ENCODE assay signal across 13 cellular contexts in genomic region chr2:240675354-240675753, GRCh38. TPM values are rescaled to one million over a fixed set of nuclear protein-coding genes. Genes with fewer than 3 reads are reported as not detected.
DNase-seq lines count a peak whose midpoint lies in the region; ATAC-seq, FAIRE-seq and TF ChIP-seq lines count a peak whose summit lies in the region.
"Not testable (repeated sequence)": the region's sequence is repeated elsewhere in the genome, so short reads cannot be mapped to it uniquely, and the experiment has no call there.
"Had no signal": no experiment of that assay in that cellular context is flagged by ENCODE, and none has a peak within 500 bp of the region (broad histone marks: within the 10 kb centered on the region; RNA-seq: fewer than 3 reads in every experiment).

No MANE protein-coding gene starts in this region.

- POLR2A ChIA-PET in K562 (lab: Yijun Ruan, JAX): not testable (repeated sequence)

- peak; percentile 88 for FAIRE-seq in K562 (lab: Jason Lieb, UNC)

- not testable (repeated sequence) for H3K4me1 ChIP-seq in GM23338 (ENCODE audit: insufficient read depth); K562 (replicated peaks in 1 of 2; ENCODE audit: control insufficient read depth in 2 of 2, insufficient read depth in 2 of 2, low read length in 2 of 2); foreskin keratinocyte; lung (ENCODE audit: control insufficient read depth in 2 of 2, insufficient read depth in 2 of 2, low read length in 2 of 2)

- in situ Hi-C loops in K562 (cut with MboI): not testable (repeated sequence)

- H3K36me3 ChIP-seq in GM23338 (ENCODE audit: insufficient read depth); K562 (ENCODE audit: control insufficient read depth, insufficient read depth, low read length); lung (ENCODE audit: control insufficient read depth in 2 of 2, insufficient read depth in 2 of 2, low read length in 2 of 2): not testable (repeated sequence)

- not testable (repeated sequence) for H3K9me2 ChIP-seq in GM23338 (ENCODE audit: insufficient read depth)

- H3K4me2 ChIP-seq in GM23338; K562 (ENCODE audit: insufficient read depth, low read length): not testable (repeated sequence)

- not testable (repeated sequence) for TF ChIP-seq CTCF in GM23338 (conservative IDR thresholded peaks at IDR 0.05; ENCODE audit: low read depth in 2 of 2); K562 (IDR thresholded peaks at IDR 0.05 in 2 of 3, conservative IDR thresholded peaks at IDR 0.05 in 1 of 3; ENCODE audit: insufficient read depth in 2 of 3, low read depth in 1 of 3, low read length in 3 of 3); foreskin keratinocyte (conservative IDR thresholded peaks at IDR 0.05); lung (IDR thresholded peaks at IDR 0.05; ENCODE audit: control extremely low read depth, extremely low read depth)

- H4K20me1 ChIP-seq in GM23338 (replicated peaks; ENCODE audit: insufficient read depth); K562 (replicated peaks; ENCODE audit: control insufficient read depth, insufficient read depth, low read length): not testable (repeated sequence)

- TF ChIP-seq POLR2A in K562 (conservative IDR thresholded peaks at IDR 0.05): not testable (repeated sequence)

- H3K9me1 ChIP-seq in K562 (ENCODE audit: control insufficient read depth, insufficient read depth, low read length): not testable (repeated sequence)

- WGBS in K562 (ENCODE audit: insufficient coverage, low coverage, missing lambda C conversion rate): no CpG with 5 or more reads among the region's 23 CpGs
- no CpG with 5 or more reads among the region's 23 CpGs for WGBS in lung, 2 donors

- peak; percentile 32 for ATAC-seq in GM23338
- ATAC-seq in SK-N-SH treated with all-trans-retinoic acid at 6 μM for 48 hours: peak; percentile 87
- ATAC-seq in K562: peak; percentile 79
- peak; percentile 51 for ATAC-seq in foreskin keratinocyte
- peak; percentile 46 for ATAC-seq in left colon
- peak; percentile 42 for ATAC-seq in lung (ENCODE audit: insufficient read depth, low FRiP score)
- ATAC-seq in sciatic nerve: peak; percentile 67

- DNase-seq in GM23338 (ENCODE audit: low spot score); K562 (ENCODE audit: extremely low read depth in 1 of 4, low spot score in 3 of 4); foreskin keratinocyte; left colon; lung (ENCODE audit: low spot score); sciatic nerve (ENCODE audit: low spot score): not testable (repeated sequence)

- H3K27ac Mint-ChIP-seq in GM23338: not testable (repeated sequence)

- BruUV-seq in K562 (replicated peaks; lab: Mats Ljungman, UMichigan): not testable (repeated sequence)

- TF ChIP-seq RAD21 in K562 (CRISPR knock-in tag; conservative IDR thresholded peaks at IDR 0.05 in 1 of 2, IDR thresholded peaks at IDR 0.05 in 1 of 2): not testable (repeated sequence)

- not testable (repeated sequence) for H3K9ac ChIP-seq in K562 (ENCODE audit: insufficient read depth in 1 of 2, low read depth in 2 of 2, low read length in 2 of 2)

- not testable (repeated sequence) for H3K36me3 Mint-ChIP-seq in GM23338 (ENCODE audit: low read depth)

- not testable (repeated sequence) for H3K4me1 Mint-ChIP-seq in GM23338

- not testable (repeated sequence) for H3K9me3 Mint-ChIP-seq in GM23338

- H3K79me2 ChIP-seq in GM23338 (replicated peaks; ENCODE audit: insufficient read depth); K562 (ENCODE audit: control insufficient read depth, insufficient read depth, low read length): not testable (repeated sequence)

- intact Hi-C loops in K562 (cut with micrococcal nuclease); left colon (cut with DNase I, micrococcal nuclease); sciatic nerve (cut with DNase I): not testable (repeated sequence)

- not testable (repeated sequence) for H3K9me3 ChIP-seq in K562 (replicated peaks; ENCODE audit: control insufficient read depth, insufficient read depth, low read depth, low read length); lung (ENCODE audit: control insufficient read depth in 2 of 2, insufficient read depth in 1 of 2, low read length in 1 of 2)

- not testable (repeated sequence) for H3K4me3 Mint-ChIP-seq in GM23338

- H2AFZ ChIP-seq in GM23338; K562 (ENCODE audit: low read depth, low read length): not testable (repeated sequence)

- peaks cover 26% of the 10 kb centered on the region for H3K27me3 ChIP-seq in GM23338 (ENCODE audit: insufficient read depth)
- H3K27me3 ChIP-seq in K562 (ENCODE audit: control insufficient read depth in 2 of 2, insufficient read depth in 2 of 2, low read length in 2 of 2): peaks cover 0 to 14% of the 10 kb centered on the region in 2 experiments; a peak in 4 of 5 replicates
- H3K27me3 ChIP-seq in foreskin keratinocyte: peaks cover 36% of the 10 kb centered on the region
- H3K27me3 ChIP-seq in lung (ENCODE audit: control insufficient read depth, insufficient read depth): not testable (repeated sequence)

- H3K27ac ChIP-seq in GM23338 (ENCODE audit: low read depth); K562 (ENCODE audit: extremely low read depth, low read depth, low read length); foreskin keratinocyte; lung (ENCODE audit: low read depth in 1 of 2, low read length in 1 of 2): not testable (repeated sequence)

- H3K4me3 ChIP-seq in GM23338, K562, lung: not testable (repeated sequence)

- CTCF ChIA-PET in K562 (lab: Yijun Ruan, JAX; ENCODE audit: low intra/inter-chr PET ratio): not testable (repeated sequence)

- peaks cover 29% of the 10 kb centered on the region for H3K27me3 Mint-ChIP-seq in GM23338 (ENCODE audit: insufficient read depth, low read depth, poor library complexity)

- not testable (repeated sequence) for H3F3A ChIP-seq in GM23338 (replicated peaks; ENCODE audit: low read depth)

- not testable (repeated sequence) for TF ChIP-seq EP300 in K562 (IDR thresholded peaks at IDR 0.05; ENCODE audit: low read length)

RNA-seq across cellular contexts. Expression of gene AQP12B, which starts 7.3 kb away (rescaled TPM):
- not detected in 2 replicates for total RNA-seq in GM23338 (2014; rRNA removed; shearing (Covaris generic))
- not detected in 2 replicates for polyA plus RNA-seq in GM23338 (2016; fragmentation: Nextera tagmentation; extraction: Ambion mirVana)
- not detected in 2 replicates for total RNA-seq in K562 (2011; cell fraction: chromatin; rRNA removed; ENCODE audit: low replicate concordance)
- not detected in 2 replicates for total RNA-seq in K562 (2011; cell fraction: nucleolus; rRNA removed)
- total RNA-seq in K562 (2011; cell fraction: nucleoplasm; rRNA removed): not detected in 2 replicates
- total RNA-seq in K562 (2014; rRNA removed): not detected in 2 replicates
- total RNA-seq in K562 (2014; rRNA removed; fragmentation: Illumina TruSeq; extraction: Trizol): not detected in 2 replicates
- total RNA-seq in K562 (2015; rRNA removed; fragmentation: Illumina TruSeq; extraction: Trizol): not detected in 2 replicates
- total RNA-seq in K562 (2021): not detected in 2 replicates
- not detected in 2 replicates for polyA plus RNA-seq in K562 (2011; rRNA removed)
- not detected in 2 replicates for polyA plus RNA-seq in K562 (2011; cell fraction: cytosol; rRNA removed)
- polyA plus RNA-seq in K562 (2011; cell fraction: nucleus; rRNA removed): not detected in 2 replicates
- not detected in 2 replicates for polyA plus RNA-seq in K562 (2012)
- not detected in 2 replicates for polyA plus RNA-seq in K562 (2014; fragmentation: Illumina TruSeq; extraction: Trizol)
- not detected for polyA plus RNA-seq in K562 (2014; fragmentation: Nextera tagmentation; extraction: Ambion mirVana)
- polyA plus RNA-seq in K562 (2014; rRNA removed): not detected in 2 replicates
- polyA minus RNA-seq in K562 (2011; rRNA and poly(A)+ RNA removed): not detected in 2 replicates
- not detected in 2 replicates for polyA minus RNA-seq in K562 (2011; cell fraction: cytosol; rRNA and poly(A)+ RNA removed)
- not detected in 2 replicates for polyA minus RNA-seq in K562 (2011; cell fraction: nucleus; rRNA and poly(A)+ RNA removed)
- total RNA-seq in foreskin keratinocyte: not detected in 2 replicates
- polyA plus RNA-seq in foreskin keratinocyte: not detected in 2 replicates
- 1 to 10 TPM in 1 of 2 donors, under 1 TPM in 1; 0.85 to 2.4 TPM for total RNA-seq in left colon
- total RNA-seq in lung: under 1 TPM in 1 of 2 donors, not detected in 1; 0.15 TPM
- not detected for polyA plus RNA-seq in lung
- total RNA-seq in sciatic nerve: not detected
- total RNA-seq: A673; CD4-positive, alpha-beta memory T cell; Daoy; G401; H4; M059J had no signal
- polyA plus RNA-seq: CD4-positive, alpha-beta memory T cell had no signal

RNA-seq across cellular contexts. Expression of gene AQP12A, which starts 16.3 kb away (rescaled TPM):
- total RNA-seq in GM23338 (2014; rRNA removed; shearing (Covaris generic)): not detected in 2 replicates
- polyA plus RNA-seq in GM23338 (2016; fragmentation: Nextera tagmentation; extraction: Ambion mirVana): not detected in 2 replicates
- total RNA-seq in K562 (2011; cell fraction: chromatin; rRNA removed; ENCODE audit: low replicate concordance): not detected in 2 replicates
- not detected in 2 replicates for total RNA-seq in K562 (2011; cell fraction: nucleolus; rRNA removed)
- total RNA-seq in K562 (2011; cell fraction: nucleoplasm; rRNA removed): not detected in 2 replicates
- not detected in 2 replicates for total RNA-seq in K562 (2014; rRNA removed)
- not detected in 2 replicates for total RNA-seq in K562 (2014; rRNA removed; fragmentation: Illumina TruSeq; extraction: Trizol)
- total RNA-seq in K562 (2015; rRNA removed; fragmentation: Illumina TruSeq; extraction: Trizol): not detected in 2 replicates
- total RNA-seq in K562 (2021): not detected in 2 replicates
- polyA plus RNA-seq in K562 (2011; rRNA removed): not detected in 2 replicates
- polyA plus RNA-seq in K562 (2011; cell fraction: cytosol; rRNA removed): not detected in 2 replicates
- polyA plus RNA-seq in K562 (2011; cell fraction: nucleus; rRNA removed): not detected in 2 replicates
- not detected in 2 replicates for polyA plus RNA-seq in K562 (2012)
- not detected in 2 replicates for polyA plus RNA-seq in K562 (2014; fragmentation: Illumina TruSeq; extraction: Trizol)
- not detected for polyA plus RNA-seq in K562 (2014; fragmentation: Nextera tagmentation; extraction: Ambion mirVana)
- not detected in 2 replicates for polyA plus RNA-seq in K562 (2014; rRNA removed)
- not detected in 2 replicates for polyA minus RNA-seq in K562 (2011; rRNA and poly(A)+ RNA removed)
- not detected in 2 replicates for polyA minus RNA-seq in K562 (2011; cell fraction: cytosol; rRNA and poly(A)+ RNA removed)
- not detected in 2 replicates for polyA minus RNA-seq in K562 (2011; cell fraction: nucleus; rRNA and poly(A)+ RNA removed)
- not detected in 2 replicates for total RNA-seq in foreskin keratinocyte
- polyA plus RNA-seq in foreskin keratinocyte: not detected in 2 replicates
- total RNA-seq in left colon: 1 to 10 TPM in 1 of 2 donors, under 1 TPM in 1; 0.92 to 4.0 TPM
- not detected for total RNA-seq in lung
- polyA plus RNA-seq in lung: not detected
- total RNA-seq in sciatic nerve: not detected
- total RNA-seq: A673; CD4-positive, alpha-beta memory T cell; Daoy; G401; H4; M059J had no signal
- polyA plus RNA-seq: CD4-positive, alpha-beta memory T cell had no signal

RNA-seq across cellular contexts. Expression of gene GPR35, which starts 50.1 kb away (rescaled TPM):
- total RNA-seq in GM23338 (2014; rRNA removed; shearing (Covaris generic)): 0.39 TPM in 1 of 2 replicates, not detected in the other
- polyA plus RNA-seq in GM23338 (2016; fragmentation: Nextera tagmentation; extraction: Ambion mirVana) (0.21 TPM in 1 of 2 replicates, not detected in the other), K562 (2011; rRNA removed) (0.04 and 0.19 TPM in 2 replicates), K562 (2014; fragmentation: Illumina TruSeq; extraction: Trizol) (0.08 TPM in 1 of 2 replicates, not detected in the other), K562 (2014; fragmentation: Nextera tagmentation; extraction: Ambion mirVana) (not detected), K562 (2014; rRNA removed) (0.12 and 0.29 TPM in 2 replicates), foreskin keratinocyte (0.03 and 0.07 TPM in 2 replicates), lung (10 to 100 TPM in 1 of 2 donors, 1 to 10 TPM in 1; 3.9 to 10.3 TPM)
- total RNA-seq in K562 (2011; cell fraction: chromatin; rRNA removed; ENCODE audit: low replicate concordance): 0.40 and 0.76 TPM in 2 replicates
- total RNA-seq in K562 (2011; cell fraction: nucleolus; rRNA removed): 0.50 and 0.53 TPM in 2 replicates
- total RNA-seq in K562 (2011; cell fraction: nucleoplasm; rRNA removed): 0.73 TPM in 1 of 2 replicates, not detected in the other
- total RNA-seq in K562 (2014; rRNA removed) (0.50 TPM in 1 of 2 replicates, not detected in the other), K562 (2014; rRNA removed; fragmentation: Illumina TruSeq; extraction: Trizol) (0.07 TPM in 1 of 2 replicates, not detected in the other), K562 (2015; rRNA removed; fragmentation: Illumina TruSeq; extraction: Trizol) (0.29 and 0.34 TPM in 2 replicates), K562 (2021) (0.20 and 0.33 TPM in 2 replicates), foreskin keratinocyte (0.07 TPM in 1 of 2 replicates, not detected in the other), left colon (10 to 100 TPM; 67.5 to 84.3 TPM), lung (1 to 10 TPM; 2.3 to 4.4 TPM), sciatic nerve (3.2 TPM)
- 0.13 and 0.25 TPM in 2 replicates for polyA plus RNA-seq in K562 (2011; cell fraction: cytosol; rRNA removed)
- 1.2 TPM in 2 replicates for polyA plus RNA-seq in K562 (2011; cell fraction: nucleus; rRNA removed)
- 0.29 and 1.5 TPM in 2 replicates for polyA plus RNA-seq in K562 (2012)
- polyA minus RNA-seq in K562 (2011; rRNA and poly(A)+ RNA removed): 0.11 and 0.15 TPM in 2 replicates
- not detected in 2 replicates for polyA minus RNA-seq in K562 (2011; cell fraction: cytosol; rRNA and poly(A)+ RNA removed)
- 0.13 and 0.22 TPM in 2 replicates for polyA minus RNA-seq in K562 (2011; cell fraction: nucleus; rRNA and poly(A)+ RNA removed)
- total RNA-seq: G401 had no signal

Comparison
In these comparisons a context has a peak if more than half of its experiments do, and no peak if none do; other contexts are left out.
1. ATAC-seq: peak in every context shown above with its lines; median percentile 87 in SK-N-SH treated with all-trans-retinoic acid at 6 μM for 48 hours; 79 in K562; 67 in sciatic nerve; 51 in foreskin keratinocyte; 46 in left colon; 42 in lung; 32 in GM23338.
2. RNA of gene GPR35, which starts 50.1 kb away (total RNA-seq): 67.5 to 84.3 TPM in left colon; 2.3 to 4.4 TPM in lung, 3.2 TPM in sciatic nerve (single experiment), 0.07 to 0.76 TPM in K562, 0.07 TPM in foreskin keratinocyte and 0.39 TPM in GM23338; every median in the first group is over 10 times any median in the second.